In the genomic region with DNA sequence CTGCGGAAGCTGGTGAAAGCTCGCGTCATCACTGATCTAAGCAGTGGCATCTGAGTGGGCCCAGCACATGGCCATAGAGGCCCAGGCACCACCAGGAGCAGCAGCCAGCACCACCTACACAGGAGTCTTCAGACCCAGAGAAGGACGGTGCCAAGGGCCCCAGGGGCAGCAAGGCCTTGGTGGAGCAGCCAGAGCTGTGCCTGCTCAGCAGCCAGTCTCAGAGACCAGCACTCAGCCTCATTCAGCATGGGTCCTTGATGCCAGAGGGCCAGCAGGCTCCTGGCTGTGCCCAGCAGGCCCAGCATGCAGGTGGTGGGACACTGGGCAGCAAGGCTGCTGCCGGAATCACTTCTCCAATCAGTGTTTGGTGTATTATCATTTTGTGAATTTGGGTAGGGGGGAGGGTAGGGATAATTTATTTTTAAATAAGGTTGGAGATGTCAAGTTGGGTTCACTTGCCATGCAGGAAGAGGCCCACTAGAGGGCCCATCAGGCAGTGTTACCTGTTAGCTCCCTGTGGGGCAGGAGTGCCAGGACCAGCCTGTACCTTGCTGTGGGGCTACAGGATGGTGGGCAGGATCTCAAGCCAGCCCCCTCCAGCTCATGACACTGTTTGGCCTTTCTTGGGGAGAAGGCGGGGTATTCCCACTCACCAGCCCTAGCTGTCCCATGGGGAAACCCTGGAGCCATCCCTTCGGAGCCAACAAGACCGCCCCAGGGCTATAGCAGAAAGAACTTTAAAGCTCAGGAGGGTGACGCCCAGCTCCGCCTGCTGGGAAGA, we compare ENCODE assay signal across 8 cellular contexts. TPM values are rescaled to one million over a fixed set of nuclear protein-coding genes. Genes with fewer than 3 reads are reported as not detected.
DNase-seq lines count a peak whose midpoint lies in the region; ATAC-seq and TF ChIP-seq lines count a peak whose summit lies in the region.
"Had no signal": no experiment of that assay in that cellular context is flagged by ENCODE, and none has a peak within 500 bp of the region (broad histone marks: within the 10 kb centered on the region; RNA-seq: fewer than 3 reads in every experiment).

No MANE protein-coding gene starts in this region.

- POLR2A ChIA-PET in WTC11 (lab: Charles Lee): interaction anchor here (0.8 to 1.4 kb wide), 3 partner anchors 16 to 165 kb away, joined by 3 to 7 read pairs (median 5); no protein-coding TSS in a partner anchor

- DNase-seq in Calu3 (peak; percentile 39), GM19240 (ENCODE audit: insufficient read length, low spot score) (peak; percentile 51), WTC11 (ENCODE audit: low spot score) (peak; percentile 67), lower lobe of right lung (no peak), mucosa of gallbladder (ENCODE audit: low spot score) (no peak)

- H3K9me3 Mint-ChIP-seq in Calu3 (ENCODE audit: low read depth, unreplicated experiment) (peaks cover 2% of the 10 kb centered on the region), WTC11 (no peaks in the 10 kb centered on the region)
- H3K9me3 Mint-ChIP-seq: naive thymus-derived CD8-positive, alpha-beta T cell had no signal

- CTCF ChIA-PET in Calu3 (lab: Charles Lee): interaction anchor here (0.6 to 3.4 kb wide), 4 partner anchors 101 to 167 kb away, joined by 4 to 17 read pairs (median 6); no protein-coding TSS in a partner anchor
- CTCF ChIA-PET in WTC11 (lab: Charles Lee): interaction anchor here (0.5 to 11.9 kb wide), 54 partner anchors 9 to 645 kb away, joined by 3 to 992 read pairs (median 4); a partner anchor contains a TSS

- peaks cover 14% of the 10 kb centered on the region for H3K36me3 Mint-ChIP-seq in Calu3 (ENCODE audit: insufficient read depth, unreplicated experiment)
- H3K36me3 Mint-ChIP-seq in WTC11: 0 out of 2 replicates have a peak, but pooled peaks cover 2% of the 10 kb centered on the region

- H3K27ac ChIP-seq in lower lobe of right lung: no peak overlapping the region

- H3K27me3 Mint-ChIP-seq in Calu3 (ENCODE audit: unreplicated experiment) (no peaks in the 10 kb centered on the region), WTC11 (ENCODE audit: low read depth) (peaks cover 8% of the 10 kb centered on the region)

- peak; percentile 13 for ATAC-seq in WTC11
- ATAC-seq in lower lobe of right lung: no peak
- no peak for ATAC-seq in GM21360 (IDR thresholded peaks at IDR 0.05; ENCODE audit: unreplicated experiment)
- no peak for ATAC-seq in HG03571 (IDR thresholded peaks at IDR 0.05; ENCODE audit: unreplicated experiment)

- H3K36me3 ChIP-seq in lower lobe of right lung: peaks cover 20% of the 10 kb centered on the region

- peak; percentile 43 for TF ChIP-seq CTCF in Calu3 (IDR thresholded peaks at IDR 0.05; ENCODE audit: unreplicated experiment)
- TF ChIP-seq CTCF in WTC11 (IDR thresholded peaks at IDR 0.05): peak; percentile 44
- peak; percentile 26 for TF ChIP-seq CTCF in lower lobe of right lung (IDR thresholded peaks at IDR 0.05)

- no peak overlapping the region for H3K4me3 ChIP-seq in lower lobe of right lung

- H3K27me3 ChIP-seq in lower lobe of right lung (ENCODE audit: low read depth): peaks cover 15% of the 10 kb centered on the region

- H3K9me3 ChIP-seq in lower lobe of right lung: no peaks in the 10 kb centered on the region

- H3K4me1 ChIP-seq in lower lobe of right lung: peaks cover 23% of the 10 kb centered on the region

- no TSS peak for BruUV-seq in Calu3 (replicated peaks; lab: Mats Ljungman, UMichigan)

- H3K4me3 Mint-ChIP-seq in Calu3 (ENCODE audit: low read depth, unreplicated experiment) (no peak overlapping the region), WTC11 (no peak overlapping the region)
- H3K4me3 Mint-ChIP-seq: naive thymus-derived CD8-positive, alpha-beta T cell had no signal

- peaks cover 6% of the 10 kb centered on the region for H3K4me1 Mint-ChIP-seq in Calu3 (ENCODE audit: low read depth, unreplicated experiment)
- peaks cover 29% of the 10 kb centered on the region for H3K4me1 Mint-ChIP-seq in WTC11

- H3K27ac Mint-ChIP-seq in Calu3 (ENCODE audit: unreplicated experiment) (no peak overlapping the region), WTC11 (no peak overlapping the region)
- H3K27ac Mint-ChIP-seq: naive thymus-derived CD8-positive, alpha-beta T cell had no signal

- intact Hi-C loops in Calu3 (cut with micrococcal nuclease; ENCODE audit: unreplicated experiment): loop anchor here (5.0 kb wide), 1 partner anchor 78 kb away; no protein-coding TSS in a partner anchor
- intact Hi-C loops in lower lobe of right lung (cut with DNase I): no loop called here

TF ChIP-seq in WTC11, 78 proteins besides CTCF, POLR2A, EP300 and RAD21 (continues in another document):
- TF ChIP-seq NFATC4 (CRISPR knock-in tag; IDR thresholded peaks at IDR 0.05) (no peak), NR3C1 (CRISPR knock-in tag; conservative IDR thresholded peaks at IDR 0.05; ENCODE audit: low read depth) (no peak), GTF2I (CRISPR knock-in tag; conservative IDR thresholded peaks at IDR 0.05) (no peak), SP1 (CRISPR knock-in tag; conservative IDR thresholded peaks at IDR 0.05) (no peak), GABPB1 (CRISPR knock-in tag; IDR thresholded peaks at IDR 0.05) (no peak), FOXP1 (CRISPR knock-in tag; IDR thresholded peaks at IDR 0.05; ENCODE audit: borderline replicate concordance) (no peak), ZNF121 (CRISPR knock-in tag; IDR thresholded peaks at IDR 0.05) (no peak), SMAD3 (CRISPR knock-in tag; IDR thresholded peaks at IDR 0.05; ENCODE audit: borderline replicate concordance) (no peak)
- TF ChIP-seq, protein P1, sequence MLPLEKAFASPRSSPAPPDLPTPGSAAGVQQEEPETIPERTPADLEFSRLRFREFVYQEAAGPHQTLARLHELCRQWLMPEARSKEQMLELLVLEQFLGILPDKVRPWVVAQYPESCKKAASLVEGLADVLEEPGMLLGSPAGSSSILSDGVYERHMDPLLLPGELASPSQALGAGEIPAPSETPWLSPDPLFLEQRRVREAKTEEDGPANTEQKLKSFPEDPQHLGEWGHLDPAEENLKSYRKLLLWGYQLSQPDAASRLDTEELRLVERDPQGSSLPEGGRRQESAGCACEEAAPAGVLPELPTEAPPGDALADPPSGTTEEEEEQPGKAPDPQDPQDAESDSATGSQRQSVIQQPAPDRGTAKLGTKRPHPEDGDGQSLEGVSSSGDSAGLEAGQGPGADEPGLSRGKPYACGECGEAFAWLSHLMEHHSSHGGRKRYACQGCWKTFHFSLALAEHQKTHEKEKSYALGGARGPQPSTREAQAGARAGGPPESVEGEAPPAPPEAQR (CRISPR knock-in tag; IDR thresholded peaks at IDR 0.05): no peak
- TF ChIP-seq, protein P2, sequence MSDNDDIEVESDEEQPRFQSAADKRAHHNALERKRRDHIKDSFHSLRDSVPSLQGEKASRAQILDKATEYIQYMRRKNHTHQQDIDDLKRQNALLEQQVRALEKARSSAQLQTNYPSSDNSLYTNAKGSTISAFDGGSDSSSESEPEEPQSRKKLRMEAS (CRISPR knock-in tag; IDR thresholded peaks at IDR 0.05): no peak
- TF ChIP-seq, protein P3, sequence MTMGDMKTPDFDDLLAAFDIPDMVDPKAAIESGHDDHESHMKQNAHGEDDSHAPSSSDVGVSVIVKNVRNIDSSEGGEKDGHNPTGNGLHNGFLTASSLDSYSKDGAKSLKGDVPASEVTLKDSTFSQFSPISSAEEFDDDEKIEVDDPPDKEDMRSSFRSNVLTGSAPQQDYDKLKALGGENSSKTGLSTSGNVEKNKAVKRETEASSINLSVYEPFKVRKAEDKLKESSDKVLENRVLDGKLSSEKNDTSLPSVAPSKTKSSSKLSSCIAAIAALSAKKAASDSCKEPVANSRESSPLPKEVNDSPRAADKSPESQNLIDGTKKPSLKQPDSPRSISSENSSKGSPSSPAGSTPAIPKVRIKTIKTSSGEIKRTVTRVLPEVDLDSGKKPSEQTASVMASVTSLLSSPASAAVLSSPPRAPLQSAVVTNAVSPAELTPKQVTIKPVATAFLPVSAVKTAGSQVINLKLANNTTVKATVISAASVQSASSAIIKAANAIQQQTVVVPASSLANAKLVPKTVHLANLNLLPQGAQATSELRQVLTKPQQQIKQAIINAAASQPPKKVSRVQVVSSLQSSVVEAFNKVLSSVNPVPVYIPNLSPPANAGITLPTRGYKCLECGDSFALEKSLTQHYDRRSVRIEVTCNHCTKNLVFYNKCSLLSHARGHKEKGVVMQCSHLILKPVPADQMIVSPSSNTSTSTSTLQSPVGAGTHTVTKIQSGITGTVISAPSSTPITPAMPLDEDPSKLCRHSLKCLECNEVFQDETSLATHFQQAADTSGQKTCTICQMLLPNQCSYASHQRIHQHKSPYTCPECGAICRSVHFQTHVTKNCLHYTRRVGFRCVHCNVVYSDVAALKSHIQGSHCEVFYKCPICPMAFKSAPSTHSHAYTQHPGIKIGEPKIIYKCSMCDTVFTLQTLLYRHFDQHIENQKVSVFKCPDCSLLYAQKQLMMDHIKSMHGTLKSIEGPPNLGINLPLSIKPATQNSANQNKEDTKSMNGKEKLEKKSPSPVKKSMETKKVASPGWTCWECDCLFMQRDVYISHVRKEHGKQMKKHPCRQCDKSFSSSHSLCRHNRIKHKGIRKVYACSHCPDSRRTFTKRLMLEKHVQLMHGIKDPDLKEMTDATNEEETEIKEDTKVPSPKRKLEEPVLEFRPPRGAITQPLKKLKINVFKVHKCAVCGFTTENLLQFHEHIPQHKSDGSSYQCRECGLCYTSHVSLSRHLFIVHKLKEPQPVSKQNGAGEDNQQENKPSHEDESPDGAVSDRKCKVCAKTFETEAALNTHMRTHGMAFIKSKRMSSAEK (CRISPR knock-in tag; IDR thresholded peaks at IDR 0.05; ENCODE audit: borderline replicate concordance): no peak

RNA-seq across cellular contexts. Expression of a gene that starts 3.2 kb away (rescaled TPM):
- total RNA-seq in Calu3 (2022) (0.39 and 1.4 TPM in 2 replicates), WTC11 (2021) (23.5 to 28.5 TPM (median 23.6 TPM) in 3 replicates), lower lobe of right lung (0.27 TPM), mucosa of gallbladder (2.1 TPM)

RNA-seq across cellular contexts. Expression of a gene that starts 16.4 kb away (rescaled TPM):
- 24.2 and 28.5 TPM in 2 replicates for total RNA-seq in Calu3 (2022)
- total RNA-seq in WTC11 (2021): 17.8 to 24.2 TPM (median 19.1 TPM) in 3 replicates
- total RNA-seq in lower lobe of right lung: 28.2 TPM
- 40.3 TPM for total RNA-seq in mucosa of gallbladder

RNA-seq across cellular contexts. Expression of a gene that starts 39.5 kb away (rescaled TPM):
- total RNA-seq in Calu3 (2022) (41.2 and 43.3 TPM in 2 replicates), WTC11 (2021) (47.6 to 57.5 TPM (median 51.5 TPM) in 3 replicates), lower lobe of right lung (15.0 TPM), mucosa of gallbladder (16.6 TPM)

RNA-seq across cellular contexts. Expression of a gene that starts 44.4 kb away (rescaled TPM):
- total RNA-seq in Calu3 (2022): 141 and 155 TPM in 2 replicates
- total RNA-seq in WTC11 (2021): 108 to 115 TPM (median 110 TPM) in 3 replicates
- total RNA-seq in lower lobe of right lung: 205 TPM
- 138 TPM for total RNA-seq in mucosa of gallbladder

RNA-seq across cellular contexts. Expression of a gene that starts 48.7 kb away (rescaled TPM):
- total RNA-seq in Calu3 (2022): 47.1 and 50.9 TPM in 2 replicates
- 66.7 to 72.2 TPM (median 66.9 TPM) in 3 replicates for total RNA-seq in WTC11 (2021)
- 17.3 TPM for total RNA-seq in lower lobe of right lung
- 23.4 TPM for total RNA-seq in mucosa of gallbladder

Comparison
In these comparisons a context has a peak if more than half of its experiments do, and no peak if none do; other contexts are left out.
1. DNase-seq: peak in Calu3 (single experiment), GM19240 (single experiment) and WTC11 (single experiment); none in lower lobe of right lung (single experiment) and mucosa of gallbladder (single experiment).
2. Peak in every context shown above with its lines, with median percentiles within 50 percentile points of each other: CTCF ChIP-seq.